In the genomic region with DNA sequence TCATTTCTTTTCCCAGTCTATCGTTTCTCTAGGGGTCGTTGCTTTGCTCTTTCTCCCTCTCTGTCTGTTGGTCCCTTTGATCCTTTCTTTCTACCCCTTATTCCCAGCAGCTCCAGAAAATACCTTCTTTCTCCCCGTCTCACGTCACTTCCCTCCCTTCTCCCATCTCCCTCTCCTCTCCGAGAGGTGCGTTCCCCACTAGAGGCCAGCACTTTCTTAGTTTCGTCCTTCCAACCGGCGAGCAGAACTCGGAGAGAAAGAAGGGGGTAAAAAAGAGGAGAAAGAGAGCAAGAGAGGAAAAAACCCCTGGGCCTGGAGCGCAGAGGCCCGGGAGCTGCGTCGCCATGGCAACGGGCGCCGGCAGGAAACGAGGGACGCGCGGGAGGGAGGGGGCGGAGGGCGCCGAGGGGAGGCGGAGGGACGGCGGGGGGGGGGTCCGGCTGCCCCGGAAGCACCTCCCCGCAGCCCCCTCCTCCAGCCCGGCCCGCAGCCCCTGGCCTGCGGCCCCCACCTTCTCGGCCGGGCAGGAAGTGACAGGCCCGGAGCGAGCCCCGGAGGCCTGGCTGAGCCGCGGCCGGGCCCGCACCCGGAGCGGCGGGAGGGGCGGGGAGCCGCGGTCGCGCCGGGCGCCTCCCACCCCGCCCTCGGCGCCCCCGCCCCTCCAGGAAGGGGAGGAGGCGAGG, we compare ENCODE assay signal across 8 cellular contexts. TPM values are rescaled to one million over a fixed set of nuclear protein-coding genes. Genes with fewer than 3 reads are reported as not detected.
DNase-seq lines count a peak whose midpoint lies in the region; ATAC-seq and TF ChIP-seq lines count a peak whose summit lies in the region.
"Not testable (repeated sequence)": the region's sequence is repeated elsewhere in the genome, so short reads cannot be mapped to it uniquely, and the experiment has no call there.

TSS of gene PHC1 (plus strand) at position 477 of the 683 bp plus-strand sequence. CDS start 3,169 bp downstream, outside the sequence.

- H3K4me3 Mint-ChIP-seq in stimulated activated naive CD8-positive, alpha-beta T cell treated with anti-CD3 and anti-CD28 coated beads, Interleukin-15, Interleukin-2, amounts not matched to agents 100 ng/mL and 50 ng/mL, for 24 hours, result peak within 1 kb of the TSS; percentile 89

- H3K4me1 Mint-ChIP-seq in stimulated activated naive CD8-positive, alpha-beta T cell treated with anti-CD3 and anti-CD28 coated beads, Interleukin-15, Interleukin-2, amounts not matched to agents 100 ng/mL and 50 ng/mL, for 24 hours (ENCODE audit: low read depth), result peaks cover 13% of the 10 kb centered on the region

- H3K27ac Mint-ChIP-seq in activated naive CD4-positive, alpha-beta T cell treated with anti-CD3 and anti-CD28 coated beads, Interleukin-2, amount 50 U/mL, for 72 hours, result peak within 1 kb of the TSS; percentile 78 to 94
- peak within 1 kb of the TSS; percentile 95 for H3K27ac Mint-ChIP-seq in stimulated activated naive CD8-positive, alpha-beta T cell treated with anti-CD3 and anti-CD28 coated beads, Interleukin-15, Interleukin-2, amounts not matched to agents 100 ng/mL and 50 ng/mL, for 24 hours

- WGBS in gastroesophageal sphincter (ENCODE audit: low coverage in 1 of 2), 2 donors, result 0% methylated on average over 2 to 4 of the region's 57 CpGs

- not testable (repeated sequence) for H3K9me3 Mint-ChIP-seq in activated naive CD4-positive, alpha-beta T cell treated with anti-CD3 and anti-CD28 coated beads, Interleukin-2, amount 50 U/mL, for 72 hours; stimulated activated naive CD8-positive, alpha-beta T cell treated with anti-CD3 and anti-CD28 coated beads, Interleukin-15, Interleukin-2, amounts not matched to agents 100 ng/mL and 50 ng/mL, for 24 hours

- not testable (repeated sequence) for TF ChIP-seq EP300 in gastroesophageal sphincter (IDR thresholded peaks at IDR 0.05)

- peak within 1 kb of the TSS; percentile 80 to 94 (median 92) for H3K27ac ChIP-seq in gastroesophageal sphincter

- TF ChIP-seq CTCF in HFF-Myc (IDR thresholded peaks at IDR 0.05; ENCODE audit: low read depth, low read length, missing control alignments) (peak; percentile 58), gastroesophageal sphincter (IDR thresholded peaks at IDR 0.05) (peak in 3 of 4 experiments; percentile 44 to 50 (median 46))

- H3K36me3 Mint-ChIP-seq in activated naive CD4-positive, alpha-beta T cell treated with anti-CD3 and anti-CD28 coated beads, Interleukin-2, amount 50 U/mL, for 72 hours; stimulated activated naive CD8-positive, alpha-beta T cell treated with anti-CD3 and anti-CD28 coated beads, Interleukin-15, Interleukin-2, amounts not matched to agents 100 ng/mL and 50 ng/mL, for 24 hours (ENCODE audit: low read depth): not testable (repeated sequence)

- H3K4me1 ChIP-seq in gastroesophageal sphincter (peaks cover 8 to 41% (median 9%) of the 10 kb centered on the region in 3 donors), neuron (ENCODE audit: insufficient read depth, low read length) (peaks cover 32% of the 10 kb centered on the region)

- peaks cover 0 to 10% of the 10 kb centered on the region in 2 donors for H3K36me3 ChIP-seq in gastroesophageal sphincter
- not testable (repeated sequence) for H3K36me3 ChIP-seq in neuron (ENCODE audit: insufficient read depth, low read length)

- H3K4me3 ChIP-seq in HFF-Myc (replicated peaks; ENCODE audit: low read depth, low read length) (peak within 1 kb of the TSS; percentile 51), gastroesophageal sphincter (peak within 1 kb of the TSS; percentile 77 to 90), neuron (ENCODE audit: low read length) (peak within 1 kb of the TSS; percentile 64)

- H3K27me3 Mint-ChIP-seq in stimulated activated naive CD8-positive, alpha-beta T cell treated with anti-CD3 and anti-CD28 coated beads, Interleukin-15, Interleukin-2, amounts not matched to agents 100 ng/mL and 50 ng/mL, for 24 hours, result not testable (repeated sequence)

- H3K9me3 ChIP-seq in gastroesophageal sphincter; neuron (ENCODE audit: low read length): not testable (repeated sequence)

- not testable (repeated sequence) for H3K27me3 ChIP-seq in gastroesophageal sphincter; neuron (ENCODE audit: insufficient read depth, low read length)

- ATAC-seq in activated naive CD4-positive, alpha-beta T cell treated with anti-CD3 and anti-CD28 coated beads, Interleukin-2, amount 50 U/mL, for 72 hours, result peak; percentile 79 to 81
- peak; percentile 86 for ATAC-seq in gastroesophageal sphincter

- not testable (repeated sequence) for TF ChIP-seq POLR2A in gastroesophageal sphincter (IDR thresholded peaks at IDR 0.05)

- DNase-seq in ELR (ENCODE audit: low read depth), result peak; percentile 79
- peak; percentile 49 for DNase-seq in HFF-Myc (ENCODE audit: extremely low read depth, low read depth)
- DNase-seq in NAMALWA (ENCODE audit: low spot score), result peak; percentile 82
- peak; percentile 72 to 82 for DNase-seq in SW 1271 (lab: John Stamatoyannopoulos, UW)
- peak; percentile 59 to 80 for DNase-seq in activated naive CD4-positive, alpha-beta T cell treated with anti-CD3 and anti-CD28 coated beads, Interleukin-2, amount 50 U/mL, for 72 hours (ENCODE audit: low spot score in 2 of 2)

- H2AFZ ChIP-seq in neuron (ENCODE audit: low read depth, low read length), result peak within 1 kb of the TSS; percentile 44

RNA-seq across cellular contexts. Expression of gene PHC1, which starts in this region (rescaled TPM):
- 10 to 100 TPM; 18.4 to 35.2 TPM for total RNA-seq in activated naive CD4-positive, alpha-beta T cell treated with anti-CD3 and anti-CD28 coated beads, Interleukin-2, amount 50 U/mL, for 72 hours
- 10 to 100 TPM; 22.7 to 52.0 (median 42.1) TPM for total RNA-seq in gastroesophageal sphincter

Comparison
In these comparisons a context has a peak if more than half of its experiments do, and no peak if none do; other contexts are left out.
1. Peak in every context shown above with its lines: DNase-seq, ATAC-seq, H3K4me3 ChIP-seq and H3K27ac ChIP-seq.